10 cellular contexts compared by ENCODE assay signal in genomic region chr13:70339738-70340137, GRCh38.
DNase-seq lines count a peak whose midpoint lies in the region; ATAC-seq and TF ChIP-seq lines count a peak whose summit lies in the region.
"Had no signal": no experiment of that assay in that cellular context is flagged by ENCODE, and none has a peak within 500 bp of the region (broad histone marks: within the 10 kb centered on the region; RNA-seq: fewer than 3 reads in every experiment).

No MANE protein-coding gene starts in this region.

- no peaks in the 10 kb centered on the region for H3K36me3 Mint-ChIP-seq in activated T-cell treated with anti-CD3 and anti-CD28 coated beads, Interleukin-2, amount 50 U/mL, for 4 hours (ENCODE audit: insufficient read depth)

- H3K36me3 ChIP-seq in GM06990 (ENCODE audit: control insufficient read depth, insufficient read depth, low read length) (no peaks in the 10 kb centered on the region), WERI-Rb-1 (no peaks in the 10 kb centered on the region), liver (ENCODE audit: control insufficient read depth in 4 of 4, insufficient read depth in 3 of 4, low read depth in 1 of 4, low read length in 3 of 4) (no peaks in the 10 kb centered on the region)
- H3K36me3 ChIP-seq: left ventricle myocardium inferior had no signal

- H3K27me3 Mint-ChIP-seq in activated T-cell treated with anti-CD3 and anti-CD28 coated beads, Interleukin-2, amount 50 U/mL, for 4 hours (ENCODE audit: low read depth): no peaks in the 10 kb centered on the region
- H3K27me3 Mint-ChIP-seq: central memory CD8-positive, alpha-beta T cell had no signal

- H3K27ac ChIP-seq in WERI-Rb-1 (no peak overlapping the region), liver (ENCODE audit: low read depth in 1 of 2, low read length in 2 of 2) (no peak overlapping the region)
- H3K27ac ChIP-seq: left ventricle myocardium inferior had no signal

- H3K9ac ChIP-seq in liver (ENCODE audit: low read depth in 1 of 2, low read length in 2 of 2): no peak overlapping the region

- no peak overlapping the region for H3K4me3 ChIP-seq in GM06990 (replicated peaks; ENCODE audit: low read depth, low read length)
- H3K4me3 ChIP-seq in WERI-Rb-1 (ENCODE audit: low read depth, low read length): no peak overlapping the region
- H3K4me3 ChIP-seq in liver (ENCODE audit: low read depth in 1 of 3, low read length in 3 of 3): no peak overlapping the region
- H3K4me3 ChIP-seq: left ventricle myocardium inferior had no signal

- H3K27me3 ChIP-seq in GM06990 (replicated peaks; ENCODE audit: control insufficient read depth, insufficient read depth, low read length): no peaks in the 10 kb centered on the region
- no peaks in the 10 kb centered on the region for H3K27me3 ChIP-seq in WERI-Rb-1 (ENCODE audit: insufficient read depth, low read depth, severe bottlenecking)
- H3K27me3 ChIP-seq in liver (ENCODE audit: control insufficient read depth in 4 of 4, insufficient read depth in 4 of 4, low read length in 3 of 4): no peaks in the 10 kb centered on the region

- DNase-seq in GM06990 (ENCODE audit: extremely low read depth, insufficient read length) (no peak), WERI-Rb-1 (peak; percentile 8), COLO829 (ENCODE audit: low spot score) (no peak)
- DNase-seq in activated effector memory CD4-positive, alpha-beta T cell treated with Interleukin-2 at 50 U/mL for 16 hours: no peak
- no peak for DNase-seq in activated T-cell treated with anti-CD3 and anti-CD28 coated beads, Interleukin-2, amount 50 U/mL, for 4 hours
- DNase-seq: left ventricle myocardium inferior had no signal

- peak; percentile 40; the same call in 1 of the 2 replicates for TF ChIP-seq RAD21 in Ishikawa (IDR thresholded peaks at IDR 0.05; ENCODE audit: low read depth)
- peak; percentile 82 to 85 for TF ChIP-seq RAD21 in liver (IDR thresholded peaks at IDR 0.05)

- no peak for ATAC-seq in activated T-cell treated with anti-CD3 and anti-CD28 coated beads, Interleukin-2, amount 50 U/mL, for 4 hours
- no peak for ATAC-seq in GM19463 (IDR thresholded peaks at IDR 0.05; ENCODE audit: unreplicated experiment)

- no peaks in the 10 kb centered on the region for H3K4me1 Mint-ChIP-seq in activated T-cell treated with anti-CD3 and anti-CD28 coated beads, Interleukin-2, amount 50 U/mL, for 4 hours (ENCODE audit: low read depth)
- H3K4me1 Mint-ChIP-seq: central memory CD8-positive, alpha-beta T cell had no signal

- WGBS in liver: 41% methylated on average over 4 of the region's 4 CpGs

- peak; percentile 41 for TF ChIP-seq CTCF in GM06990 (IDR thresholded peaks at IDR 0.05; ENCODE audit: insufficient read depth, low read length, poor library complexity, severe bottlenecking)
- peak; percentile 30; the same call in 1 of the 2 replicates for TF ChIP-seq CTCF in WERI-Rb-1 (IDR thresholded peaks at IDR 0.05; ENCODE audit: low read depth, low read length)
- TF ChIP-seq CTCF in liver (IDR thresholded peaks at IDR 0.05; ENCODE audit: low read depth, low read length, missing input control): peak; percentile 64

- no peaks in the 10 kb centered on the region for H3K9me3 ChIP-seq in WERI-Rb-1 (ENCODE audit: severe bottlenecking)
- H3K9me3 ChIP-seq in liver (ENCODE audit: control insufficient read depth in 4 of 4, low read length in 3 of 4): no peaks in the 10 kb centered on the region

- H3K9me3 Mint-ChIP-seq in activated T-cell treated with anti-CD3 and anti-CD28 coated beads, Interleukin-2, amount 50 U/mL, for 4 hours: peaks cover 5% of the 10 kb centered on the region

- H3K4me3 Mint-ChIP-seq in activated T-cell treated with anti-CD3 and anti-CD28 coated beads, Interleukin-2, amount 50 U/mL, for 4 hours: no peak overlapping the region
- H3K4me3 Mint-ChIP-seq: central memory CD8-positive, alpha-beta T cell had no signal

- TF ChIP-seq EP300 in Ishikawa (IDR thresholded peaks at IDR 0.05; ENCODE audit: borderline replicate concordance): no peak

- no peaks in the 10 kb centered on the region for H3K4me1 ChIP-seq in liver (ENCODE audit: control insufficient read depth in 4 of 4, insufficient read depth in 4 of 4, low read length in 3 of 4)
- H3K4me1 ChIP-seq: left ventricle myocardium inferior had no signal

TF ChIP-seq in Ishikawa, 13 proteins besides CTCF, POLR2A, EP300 and RAD21 (continues in another document):
- TF ChIP-seq CREB1 (IDR thresholded peaks at IDR 0.05; ENCODE audit: low read depth): no peak
- TF ChIP-seq ZBTB7A (IDR thresholded peaks at IDR 0.05; ENCODE audit: low read depth): no peak
- no peak for TF ChIP-seq CEBPB (IDR thresholded peaks at IDR 0.05)
- TF ChIP-seq EGR1 (IDR thresholded peaks at IDR 0.05): no peak
- no peak for TF ChIP-seq TCF12 (IDR thresholded peaks at IDR 0.05; ENCODE audit: low read depth)
- no peak for TF ChIP-seq TAF1 (IDR thresholded peaks at IDR 0.05; ENCODE audit: low read depth)
- no peak for TF ChIP-seq REST (IDR thresholded peaks at IDR 0.05; ENCODE audit: low read depth)
- TF ChIP-seq TEAD4 (IDR thresholded peaks at IDR 0.05): no peak
- TF ChIP-seq YY1 (IDR thresholded peaks at IDR 0.05; ENCODE audit: low read depth): no peak

TF ChIP-seq in liver, 16 proteins besides CTCF, POLR2A, EP300 and RAD21:
- no peak for TF ChIP-seq FOXA2 (IDR thresholded peaks at IDR 0.05)
- no peak for TF ChIP-seq REST (IDR thresholded peaks at IDR 0.05)
- TF ChIP-seq GABPA (IDR thresholded peaks at IDR 0.05 in 1 of 2, conservative IDR thresholded peaks at IDR 0.05 in 1 of 2): no peak
- no peak for TF ChIP-seq SP1 (IDR thresholded peaks at IDR 0.05)
- TF ChIP-seq, protein P1, sequence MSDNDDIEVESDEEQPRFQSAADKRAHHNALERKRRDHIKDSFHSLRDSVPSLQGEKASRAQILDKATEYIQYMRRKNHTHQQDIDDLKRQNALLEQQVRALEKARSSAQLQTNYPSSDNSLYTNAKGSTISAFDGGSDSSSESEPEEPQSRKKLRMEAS (IDR thresholded peaks at IDR 0.05): no peak
- no peak for TF ChIP-seq TAF1 (conservative IDR thresholded peaks at IDR 0.05)
- no peak for TF ChIP-seq HNF4A (conservative IDR thresholded peaks at IDR 0.05)
- no peak for TF ChIP-seq EGR1 (IDR thresholded peaks at IDR 0.05; ENCODE audit: low read depth in 2 of 2)
- no peak for TF ChIP-seq RXRA (IDR thresholded peaks at IDR 0.05)
- no peak for TF ChIP-seq FOXA1 (IDR thresholded peaks at IDR 0.05)
- no peak for TF ChIP-seq ATF3 (IDR thresholded peaks at IDR 0.05)
- no peak for TF ChIP-seq YY1 (IDR thresholded peaks at IDR 0.05)
- TF ChIP-seq NR2F2 (IDR thresholded peaks at IDR 0.05): no peak
- TF ChIP-seq ZBTB33 (IDR thresholded peaks at IDR 0.05): no peak
- TF ChIP-seq JUND (IDR thresholded peaks at IDR 0.05): no peak
- no peak for TF ChIP-seq HNF4G (IDR thresholded peaks at IDR 0.05)
